8 cellular contexts compared by ENCODE assay signal in genomic region chr1:10209905-10210810, GRCh38. TPM values are rescaled to one million over a fixed set of nuclear protein-coding genes. Genes with fewer than 3 reads are reported as not detected.
DNase-seq lines count a peak whose midpoint lies in the region; ATAC-seq and TF ChIP-seq lines count a peak whose summit lies in the region.

KIF1B (plus strand) TSS chr1:10210570; CDS start chr1:10232329, 21,759 bp downstream.

- H3K36me3 Mint-ChIP-seq in activated naive CD8-positive, alpha-beta T cell treated with anti-CD3 and anti-CD28 coated beads for 36 hours = no peaks in the 10 kb centered on the region

- peaks cover 14% of the 10 kb centered on the region for H3K27me3 Mint-ChIP-seq in activated naive CD8-positive, alpha-beta T cell treated with anti-CD3 and anti-CD28 coated beads for 36 hours

- H3K27ac Mint-ChIP-seq in activated naive CD8-positive, alpha-beta T cell treated with anti-CD3 and anti-CD28 coated beads for 36 hours = peak within 1 kb of the TSS; percentile 55

- no peaks in the 10 kb centered on the region for H3K36me3 ChIP-seq in ovary
- no peaks in the 10 kb centered on the region for H3K36me3 ChIP-seq in thyroid gland

- TF ChIP-seq CTCF in GM12864 (IDR thresholded peaks at IDR 0.05; ENCODE audit: low read depth, low read length, missing control alignments) = peak; percentile 86
- TF ChIP-seq CTCF in ovary (IDR thresholded peaks at IDR 0.05) = peak; percentile 98 to 99 (median 99)
- TF ChIP-seq CTCF in thyroid gland (IDR thresholded peaks at IDR 0.05) = peak; percentile 91 to 98 (median 95)

- no peaks in the 10 kb centered on the region for H3K9me3 Mint-ChIP-seq in activated naive CD8-positive, alpha-beta T cell treated with anti-CD3 and anti-CD28 coated beads for 36 hours

- H3K4me3 Mint-ChIP-seq in activated naive CD8-positive, alpha-beta T cell treated with anti-CD3 and anti-CD28 coated beads for 36 hours = peak within 1 kb of the TSS; percentile 86

- H3K4me3 ChIP-seq in GM12864 (ENCODE audit: low read depth, low read length) = peak within 1 kb of the TSS; percentile 75
- H3K4me3 ChIP-seq in ovary = peak within 1 kb of the TSS; percentile 89
- H3K4me3 ChIP-seq in thyroid gland (replicated peaks in 1 of 3) = peak within 1 kb of the TSS; percentile 64 to 73 (median 68)

- H3K27ac ChIP-seq in ovary (peak within 1 kb of the TSS; percentile 96 to 99), thyroid gland (peak within 1 kb of the TSS; percentile 88 to 95 (median 90))

- 1% methylated on average over 53 to 107 of the region's 107 CpGs for WGBS in ovary, 3 donors
- 0 to 2% methylated on average over 18 to 20 of the region's 107 CpGs for WGBS in thyroid gland, 2 donors

- H3K9me3 ChIP-seq in ovary (no peaks in the 10 kb centered on the region), thyroid gland (no peaks in the 10 kb centered on the region)

- peaks cover 25% of the 10 kb centered on the region for H3K4me1 Mint-ChIP-seq in activated naive CD8-positive, alpha-beta T cell treated with anti-CD3 and anti-CD28 coated beads for 36 hours

- intact Hi-C loops in head of caudate nucleus (cut with DNase I) (loop anchor here (2.0 to 10.0 kb wide), 2 partner anchors 75 to 129 kb away; no protein-coding TSS in a partner anchor), ovary (cut with DNase I) (loop anchor here in 1 of 4 donors (2.0 kb wide), 1 partner anchor 177 kb away; the partner anchor contains the start of gene UBE4B), thyroid gland (cut with DNase I) (loop anchor here (10.0 kb wide), 1 partner anchor 125 kb away; no protein-coding TSS in a partner anchor)

- peak; percentile 96 for ATAC-seq in HG02610 (IDR thresholded peaks at IDR 0.05; ENCODE audit: unreplicated experiment)

- TF ChIP-seq POLR2A in ovary (IDR thresholded peaks at IDR 0.05) = peak; percentile 97
- peak; percentile 95 to 100 for TF ChIP-seq POLR2A in thyroid gland (IDR thresholded peaks at IDR 0.05)

- H3K27me3 ChIP-seq in ovary = no peaks in the 10 kb centered on the region
- no peaks in the 10 kb centered on the region for H3K27me3 ChIP-seq in thyroid gland

- DNase-seq in GM12864 (ENCODE audit: low read depth) = peak; percentile 88
- peak; percentile 97 for DNase-seq in NCI-H1092 (lab: John Stamatoyannopoulos, UW)
- peak; percentile 97 for DNase-seq in SKM-1 treated with dmso at 0.1 percent for 144 hours (lab: John Stamatoyannopoulos, UW; ENCODE audit: unreplicated experiment)
- DNase-seq in activated naive CD8-positive, alpha-beta T cell treated with anti-CD3 and anti-CD28 coated beads for 36 hours = peak; percentile 98
- peak; percentile 96 to 100 (median 99) for DNase-seq in head of caudate nucleus
- peak; percentile 99 to 100 (median 99) for DNase-seq in ovary
- peak; percentile 99 for DNase-seq in thyroid gland

- TF ChIP-seq EP300 in ovary (IDR thresholded peaks at IDR 0.05) = peak; percentile 38

- H3K4me1 ChIP-seq in ovary (ENCODE audit: insufficient read depth) (peaks cover 9% of the 10 kb centered on the region), thyroid gland (peaks cover 15 to 29% of the 10 kb centered on the region in 2 donors)

RNA-seq across cellular contexts. Expression of gene KIF1B, which starts in this region (rescaled TPM):
- 10 to 100 TPM; 10.0 to 11.2 TPM for total RNA-seq in activated naive CD8-positive, alpha-beta T cell treated with anti-CD3 and anti-CD28 coated beads for 36 hours
- total RNA-seq in ovary = 10 to 100 TPM; 34.8 to 44.2 (median 38.0) TPM
- polyA plus RNA-seq in ovary = 10 to 100 TPM; 11.5 to 27.7 TPM
- total RNA-seq in thyroid gland = 10 to 100 TPM; 51.7 to 70.5 (median 53.5) TPM

Comparison
In these comparisons a context has a peak if more than half of its experiments do, and no peak if none do; other contexts are left out.
1. Peak in every context shown above with its lines: DNase-seq, ATAC-seq, H3K4me3 ChIP-seq and H3K27ac ChIP-seq.